ENCODE assay signal across 10 cellular contexts in the genomic region with DNA sequence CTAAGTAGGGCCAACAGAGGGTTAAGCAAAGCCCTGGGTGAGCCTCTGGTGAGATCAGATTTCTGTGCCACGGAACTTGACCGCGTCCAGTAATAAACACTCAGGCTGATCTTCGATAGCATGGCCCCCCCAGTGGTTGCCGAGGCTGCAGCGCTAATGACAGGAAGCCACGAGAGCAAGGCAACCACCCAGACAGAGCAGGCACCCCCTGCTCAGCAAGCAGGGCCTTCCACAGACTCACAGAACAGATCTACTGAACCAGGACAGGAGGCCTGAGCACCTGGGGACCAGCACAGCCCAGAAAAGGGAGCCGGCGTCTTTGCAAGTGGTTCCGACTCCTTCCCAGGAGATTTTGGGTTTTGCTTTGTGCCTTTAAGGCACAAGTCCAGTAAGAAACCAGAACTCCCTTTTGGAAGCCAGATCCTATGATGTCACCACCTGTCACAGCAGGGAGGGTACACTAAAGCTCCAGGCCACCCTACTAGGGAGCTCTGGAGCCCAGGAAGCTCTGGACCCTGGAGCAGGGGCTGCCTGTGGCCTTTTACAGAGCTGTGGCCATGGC. TPM values are rescaled to one million over a fixed set of nuclear protein-coding genes. Genes with fewer than 3 reads are reported as not detected.
DNase-seq lines count a peak whose midpoint lies in the region; ATAC-seq and TF ChIP-seq lines count a peak whose summit lies in the region.
"Had no signal": no experiment of that assay in that cellular context is flagged by ENCODE, and none has a peak within 500 bp of the region (broad histone marks: within the 10 kb centered on the region; RNA-seq: fewer than 3 reads in every experiment).

No MANE protein-coding gene starts in this region.

- H3K4me3 Mint-ChIP-seq in activated naive CD8-positive, alpha-beta T cell treated with anti-CD3 and anti-CD28 coated beads, Interleukin-2, amount 50 U/mL, for 24 hours: peak overlapping the region; percentile 71

- peak overlapping the region; percentile 70 for H2AK5ac ChIP-seq in neuronal stem cell (ENCODE audit: low read depth, low read length)

- no peaks in the 10 kb centered on the region for H3K4me1 ChIP-seq in MM.1S (ENCODE audit: low read length)
- H3K4me1 ChIP-seq in neuronal stem cell (ENCODE audit: control insufficient read depth in 2 of 2, insufficient read depth in 1 of 2, low read depth in 1 of 2, low read length in 2 of 2): peaks cover 0 to 14% of the 10 kb centered on the region in 2 donors

- no peak overlapping the region for H3K23ac ChIP-seq in neuronal stem cell (ENCODE audit: low read depth, low read length, poor library complexity)

- H3K9me3 Mint-ChIP-seq in activated naive CD8-positive, alpha-beta T cell treated with anti-CD3 and anti-CD28 coated beads, Interleukin-2, amount 50 U/mL, for 24 hours: no peaks in the 10 kb centered on the region

- WGBS in neuronal stem cell (ENCODE audit: extremely low coverage in 2 of 2, insufficient read length in 2 of 2, insufficient replicate concordance in 1 of 2), 2 donors: no CpG with 5 or more reads among the region's 10 CpGs

- H4K20me1 ChIP-seq in MM.1S (ENCODE audit: insufficient read depth, low read length): no peaks in the 10 kb centered on the region

- H3K79me2 ChIP-seq in MM.1S (ENCODE audit: low read length): no peaks in the 10 kb centered on the region

- peaks cover 1% of the 10 kb centered on the region for H3K27me3 Mint-ChIP-seq in activated naive CD8-positive, alpha-beta T cell treated with anti-CD3 and anti-CD28 coated beads, Interleukin-2, amount 50 U/mL, for 24 hours

- no peak overlapping the region for H2BK5ac ChIP-seq in neuronal stem cell (ENCODE audit: low read length)

- H3K27ac Mint-ChIP-seq in activated naive CD8-positive, alpha-beta T cell treated with anti-CD3 and anti-CD28 coated beads, Interleukin-2, amount 50 U/mL, for 24 hours: peak overlapping the region; percentile 93

- no peak overlapping the region for H3K14ac ChIP-seq in neuronal stem cell (ENCODE audit: low read length)

- no peak overlapping the region for H3K4ac ChIP-seq in neuronal stem cell (ENCODE audit: low read length)

- H3K27me3 ChIP-seq in MM.1S (replicated peaks; ENCODE audit: insufficient read depth, low read length) (no peaks in the 10 kb centered on the region), neuronal stem cell (ENCODE audit: control insufficient read depth in 3 of 3, insufficient read depth in 3 of 3, low read depth in 1 of 3, low read length in 3 of 3) (peaks cover 0 to 46% (median 0%) of the 10 kb centered on the region in 3 experiments)

- H3K9ac ChIP-seq in MM.1S (ENCODE audit: low read length) (no peak overlapping the region), neuronal stem cell (ENCODE audit: low read depth, low read length, poor library complexity) (peak overlapping the region; percentile 26)

- no peak for TF ChIP-seq CTCF in MM.1S (IDR thresholded peaks at IDR 0.05; ENCODE audit: low read length)

- no peak overlapping the region for H4K8ac ChIP-seq in neuronal stem cell (ENCODE audit: low read depth, low read length)

- H3F3A ChIP-seq in MM.1S (ENCODE audit: insufficient read depth, low read length): no peaks in the 10 kb centered on the region

- H3K4me2 ChIP-seq in MM.1S (ENCODE audit: low read depth, low read length) (no peak overlapping the region), neuronal stem cell (ENCODE audit: insufficient read depth, low read length, poor library complexity, severe bottlenecking) (no peak overlapping the region)

- DNase-seq in DMS79 (lab: John Stamatoyannopoulos, UW) (peak; percentile 14), MM.1S (no peak), neuronal stem cell (ENCODE audit: low spot score) (no peak), nucleus accumbens (lab: John Stamatoyannopoulos, UW) (no peak), NCI-H2196 treated with DMSO at 0.1 percent for 48 hours (lab: John Stamatoyannopoulos, UW; ENCODE audit: unreplicated experiment) (no peak)
- no peak for DNase-seq in activated naive CD8-positive, alpha-beta T cell treated with anti-CD3 and anti-CD28 coated beads, Interleukin-2, amount 50 U/mL, for 24 hours
- DNase-seq: NCI-H2171 had no signal

- H2BK15ac ChIP-seq in neuronal stem cell (ENCODE audit: low read length): peak overlapping the region; percentile 38

- H2AFZ ChIP-seq in MM.1S (ENCODE audit: low read length) (no peak overlapping the region), neuronal stem cell (ENCODE audit: low read length) (no peak overlapping the region)

- no peaks in the 10 kb centered on the region for H3K79me1 ChIP-seq in neuronal stem cell (ENCODE audit: low read depth, low read length)

- H3K9me3 ChIP-seq in MM.1S (replicated peaks; ENCODE audit: insufficient read depth, low read length) (no peaks in the 10 kb centered on the region), neuronal stem cell (replicated peaks in 1 of 2; ENCODE audit: control insufficient read depth in 2 of 2, insufficient read depth in 1 of 2, low read depth in 1 of 2, low read length in 2 of 2) (no peaks in the 10 kb centered on the region)

- H4K91ac ChIP-seq in neuronal stem cell (ENCODE audit: low read depth, low read length, poor library complexity): no peak overlapping the region

- H3K36me3 ChIP-seq in MM.1S (replicated peaks; ENCODE audit: insufficient read depth, low read length) (no peaks in the 10 kb centered on the region), neuronal stem cell (replicated peaks in 1 of 2; ENCODE audit: control insufficient read depth in 2 of 2, insufficient read depth in 2 of 2, low read length in 2 of 2) (no peaks in the 10 kb centered on the region)

- H3K4me1 Mint-ChIP-seq in activated naive CD8-positive, alpha-beta T cell treated with anti-CD3 and anti-CD28 coated beads, Interleukin-2, amount 50 U/mL, for 24 hours: peaks cover 97% of the 10 kb centered on the region

- no peak for ATAC-seq in activated naive CD8-positive, alpha-beta T cell treated with anti-CD3 and anti-CD28 coated beads, Interleukin-2, amount 50 U/mL, for 24 hours
- no peak for ATAC-seq in GM21381 (IDR thresholded peaks at IDR 0.05; ENCODE audit: unreplicated experiment)
- ATAC-seq: Panc1, right cardiac atrium had no signal

- H2BK12ac ChIP-seq in neuronal stem cell (ENCODE audit: low read length): no peak overlapping the region

- H3K27ac ChIP-seq in MM.1S (ENCODE audit: low read length) (peak overlapping the region; percentile 51; the same call in 1 of the 2 replicates), neuronal stem cell (replicated peaks; ENCODE audit: low read length) (no peak overlapping the region)

- H3K36me3 Mint-ChIP-seq in activated naive CD8-positive, alpha-beta T cell treated with anti-CD3 and anti-CD28 coated beads, Interleukin-2, amount 50 U/mL, for 24 hours (ENCODE audit: low read depth): peaks cover 21% of the 10 kb centered on the region

- H3K18ac ChIP-seq in neuronal stem cell (ENCODE audit: low read length): peak overlapping the region; percentile 72

- no peaks in the 10 kb centered on the region for H3K9me2 ChIP-seq in MM.1S (replicated peaks; ENCODE audit: insufficient read depth, low read length)

- H3K4me3 ChIP-seq in MM.1S (ENCODE audit: low read length) (no peak overlapping the region), neuronal stem cell (ENCODE audit: low read length in 2 of 2) (no peak overlapping the region)

- H2BK120ac ChIP-seq in neuronal stem cell (ENCODE audit: low read depth, low read length): no peak overlapping the region

RNA-seq across cellular contexts. Expression of a gene that starts 42.3 kb away (rescaled TPM):
- 0.77 TPM for polyA plus RNA-seq in neuronal stem cell (2013, experiment 1 of 2)
- 0.90 TPM for polyA plus RNA-seq in neuronal stem cell (2013, experiment 2 of 2)
